In the genomic region with DNA sequence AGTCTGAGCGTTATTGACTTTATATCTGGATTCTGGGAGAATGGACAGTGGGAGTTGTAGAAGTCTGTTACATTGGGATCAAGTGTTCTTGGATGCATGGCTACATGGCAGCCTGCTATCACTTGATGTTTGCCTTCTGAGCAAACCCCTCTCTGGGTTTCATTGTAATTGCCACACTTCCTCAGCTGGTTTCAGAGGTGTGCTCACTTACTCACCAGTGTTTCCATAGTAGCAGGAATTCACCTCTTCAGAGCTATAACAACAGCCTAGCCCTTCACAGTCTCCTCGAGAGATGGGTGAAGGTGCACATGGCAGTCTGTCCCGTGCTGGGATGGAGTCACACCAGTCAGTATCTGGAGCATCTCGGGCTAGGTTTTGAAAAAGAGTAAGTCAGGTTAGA, we compare ENCODE assay signal across 30 cellular contexts. TPM values are rescaled to one million over a fixed set of nuclear protein-coding genes. Genes with fewer than 3 reads are reported as not detected.
DNase-seq lines count a peak whose midpoint lies in the region; ATAC-seq, FAIRE-seq and TF ChIP-seq lines count a peak whose summit lies in the region.
"Had no signal": no experiment of that assay in that cellular context is flagged by ENCODE, and none has a peak within 500 bp of the region (broad histone marks: within the 10 kb centered on the region; RNA-seq: fewer than 3 reads in every experiment).

No MANE protein-coding gene starts in this region.

- H4K20me1 ChIP-seq in GM12878 (ENCODE audit: control insufficient read depth, insufficient read depth) (no peaks in the 10 kb centered on the region), keratinocyte (ENCODE audit: control insufficient read depth, extremely low read depth, insufficient read depth, low read length) (no peaks in the 10 kb centered on the region)

- H3K79me2 ChIP-seq in GM12878 (ENCODE audit: control insufficient read depth, insufficient read depth, low read length) (no peaks in the 10 kb centered on the region), keratinocyte (ENCODE audit: control insufficient read depth, insufficient read depth, low read length) (no peaks in the 10 kb centered on the region)

- H2AFZ ChIP-seq in GM12878 (ENCODE audit: control insufficient read depth, low read depth, low read length) (no peak overlapping the region), keratinocyte (ENCODE audit: control insufficient read depth, low read length) (no peak overlapping the region)
- H2AFZ ChIP-seq: GM23248 had no signal

- no peak overlapping the region for H3K9ac ChIP-seq in GM12878 (ENCODE audit: control insufficient read depth, insufficient read depth, low read length)
- H3K9ac ChIP-seq in keratinocyte (ENCODE audit: control insufficient read depth, extremely low read depth, insufficient read depth, low read length), result no peak overlapping the region
- H3K9ac ChIP-seq: GM23248 had no signal

- DNase-seq in NCI-H69 (lab: John Stamatoyannopoulos, UW) (peak; percentile 12), GM12878 (ENCODE audit: low read depth, low spot score) (no peak), keratinocyte (ENCODE audit: low read depth, low spot score) (no peak), LoVo (ENCODE audit: low spot score) (no peak), T-helper 9 cell (no peak), aorta (no peak)
- DNase-seq in stimulated activated CD4-positive, alpha-beta T cell treated with anti-CD3 and anti-CD28 coated beads, Interleukin-2, amount 100 ng/mL, for 24 hours, result no peak
- DNase-seq: C1 segment of cervical spinal cord; CD4-positive, alpha-beta memory T cell; COR-L47; DMS79; EL; GDM1; GM23248; H7; IMR-90; KG1; NCI-H1048; NCI-H1417 treated with DMSO at 0.1 percent for 48 hours; NCI-H1694 treated with DMSO at 0.1 percent for 48 hours; NCI-H2081 treated with DMSO at 0.1 percent for 48 hours; NCI-H2171 treated with DMSO at 0.1 percent for 48 hours; NCI-H345; NCI-H510A treated with DMSO at 0.1 percent for 48 hours; NCI-H748 treated with DMSO at 0.1 percent for 48 hours; RPMI8226; SHP77 had no signal

- CTCF ChIA-PET in GM12878 (lab: Yijun Ruan, JAX), result interaction anchor here (1.2 kb wide), 1 partner anchor 13 kb away, joined by 3 read pairs; no protein-coding TSS in a partner anchor

- ATAC-seq in HG02610 (IDR thresholded peaks at IDR 0.05; ENCODE audit: unreplicated experiment) (peak; percentile 53), GM12878 (peak; percentile 84), aorta (ENCODE audit: low FRiP score) (no peak)

- H3K27me3 ChIP-seq in GM12878 (replicated peaks in 1 of 2; ENCODE audit: control insufficient read depth in 2 of 2, insufficient read depth in 2 of 2, low read length in 1 of 2) (no peaks in the 10 kb centered on the region; a peak in 1 of 4 replicates), keratinocyte (ENCODE audit: control insufficient read depth, extremely low read depth, insufficient read depth, low read length) (no peaks in the 10 kb centered on the region), aorta (ENCODE audit: control insufficient read depth in 1 of 2, insufficient read depth in 2 of 2, low read length in 1 of 2) (no peaks in the 10 kb centered on the region)

- no peak for TF ChIP-seq EP300 in GM12878 (IDR thresholded peaks at IDR 0.05; ENCODE audit: borderline replicate concordance in 1 of 2, control insufficient read depth in 1 of 2, low read depth in 2 of 2, low read length in 2 of 2)

- H3K27ac ChIP-seq in GM12878 (ENCODE audit: control insufficient read depth, insufficient read depth) (no peak overlapping the region), keratinocyte (ENCODE audit: control insufficient read depth, insufficient read depth, low read length) (peak overlapping the region; percentile 23), aorta (ENCODE audit: low read depth in 1 of 2, low read length in 2 of 2) (no peak overlapping the region)
- H3K27ac ChIP-seq: GM23248 had no signal

- H3K4me2 ChIP-seq in GM12878 (ENCODE audit: control insufficient read depth, insufficient read depth) (no peak overlapping the region), keratinocyte (ENCODE audit: control insufficient read depth, extremely low read depth, insufficient read depth, low read depth, low read length) (no peak overlapping the region)

- WGBS in GM12878 (ENCODE audit: insufficient coverage, insufficient replicate concordance, low lambda C conversion rate, missing lambda C conversion rate), result 7% methylated on average over 4 of the region's 4 CpGs
- WGBS in aorta, 2 donors, result 81 to 86% methylated on average over 4 of the region's 4 CpGs

- FAIRE-seq in GM12878 (lab: Jason Lieb, UNC) (no peak), keratinocyte (lab: Jason Lieb, UNC) (no peak)
- FAIRE-seq: GM12892 had no signal

- dilution Hi-C loops in keratinocyte (cut with MboI; ENCODE audit: extremely low pct_ligation_motif_present, low sequenced_read_pairs), result no loop called here

- BruUV-seq in GM12878 (replicated peaks; lab: Mats Ljungman, UMichigan), result no TSS peak

- no peak for TF ChIP-seq CTCF in GM12878 (IDR thresholded peaks at IDR 0.05 in 2 of 3, conservative IDR thresholded peaks at IDR 0.05 in 1 of 3; ENCODE audit: control insufficient read depth in 2 of 3, extremely low read depth in 1 of 3, insufficient read depth in 1 of 3, low read depth in 3 of 3, low read length in 3 of 3)
- TF ChIP-seq CTCF in keratinocyte (optimal IDR thresholded peaks at IDR 0.05 in 1 of 3, IDR thresholded peaks at IDR 0.05 in 1 of 3, conservative IDR thresholded peaks at IDR 0.05 in 1 of 3; ENCODE audit: extremely low read depth in 1 of 3, insufficient read depth in 2 of 3, low read length in 3 of 3), result no peak

- in situ Hi-C loops in GM12878 (cut with MboI), result no loop called here

- no peak for TF ChIP-seq RAD21 in GM12878 (IDR thresholded peaks at IDR 0.05; ENCODE audit: insufficient read depth, low read depth, low read length)

- H3K36me3 ChIP-seq in GM12878 (ENCODE audit: control insufficient read depth in 2 of 2, insufficient read depth in 2 of 2, low read length in 1 of 2), result no peaks in the 10 kb centered on the region
- no peaks in the 10 kb centered on the region for H3K36me3 ChIP-seq in keratinocyte (ENCODE audit: control insufficient read depth in 2 of 2, extremely low read depth in 1 of 2, insufficient read depth in 2 of 2, low read length in 2 of 2)
- H3K36me3 ChIP-seq in aorta (ENCODE audit: control insufficient read depth in 1 of 2, insufficient read depth in 2 of 2, low read length in 1 of 2), result no peaks in the 10 kb centered on the region

- SMC1A ChIA-PET in GM12878 (lab: Charles Lee; ENCODE audit: uncharacterized antibody, unreplicated experiment), result interaction anchor here (1.4 kb wide), 1 partner anchor 9 kb away, joined by 3 read pairs; no protein-coding TSS in a partner anchor

- no peak overlapping the region for H3K4me3 ChIP-seq in GM12878
- H3K4me3 ChIP-seq in keratinocyte (ENCODE audit: control insufficient read depth in 2 of 3, extremely low read depth in 1 of 3, insufficient read depth in 2 of 3, low read depth in 1 of 3, low read length in 3 of 3), result no peak overlapping the region
- H3K4me3 ChIP-seq in aorta (ENCODE audit: low read length in 2 of 2), result no peak overlapping the region
- H3K4me3 ChIP-seq: GM23248 had no signal

- POLR2A ChIA-PET in GM12878 (lab: Charles Lee), result no interaction called here

- TF ChIP-seq POLR2A in GM12878 (IDR thresholded peaks at IDR 0.05; ENCODE audit: low read depth, low read length), result no peak

- H3K9me3 ChIP-seq in GM12878 (replicated peaks; ENCODE audit: control insufficient read depth, insufficient read depth, low read length) (no peaks in the 10 kb centered on the region), keratinocyte (ENCODE audit: control insufficient read depth, low read depth, low read length) (no peaks in the 10 kb centered on the region), aorta (ENCODE audit: control insufficient read depth, low read length) (peaks cover 2% of the 10 kb centered on the region)

- RAD21 ChIA-PET in GM12878 (lab: Charles Lee; ENCODE audit: unreplicated experiment), result no interaction called here

- no peaks in the 10 kb centered on the region for H3K4me1 ChIP-seq in GM12878 (ENCODE audit: control insufficient read depth, insufficient read depth, low read length)
- H3K4me1 ChIP-seq in keratinocyte (ENCODE audit: control insufficient read depth, extremely low read depth, insufficient read depth, low read length), result peaks cover 26% of the 10 kb centered on the region
- H3K4me1 ChIP-seq in aorta (ENCODE audit: control insufficient read depth in 1 of 2, insufficient read depth in 2 of 2, low read length in 2 of 2), result no peaks in the 10 kb centered on the region

- intact Hi-C loops in GM12878 (cut with micrococcal nuclease; ENCODE audit: unreplicated experiment) (no loop called here), aorta (cut with DNase I) (no loop called here)

- no peaks in the 10 kb centered on the region for H3K9me1 ChIP-seq in keratinocyte (ENCODE audit: control insufficient read depth, extremely low read depth, insufficient read depth, low read length)

RNA-seq across cellular contexts. Expression of a gene that starts 2.6 kb away (rescaled TPM):
- not detected in 2 replicates for total RNA-seq in GM12878 (2013; cell fraction: nucleolus; rRNA removed)
- total RNA-seq in GM12878 (2014; rRNA removed) (not detected in 2 replicates), GM12878 (2014; rRNA removed; fragmentation: Illumina TruSeq; extraction: Trizol) (not detected in 2 replicates), GM12878 (2021) (not detected in 2 replicates), aorta (not detected)
- polyA plus RNA-seq in GM12878 (2011; ENCODE audit: low read depth), result not detected
- polyA plus RNA-seq in GM12878 (2011; rRNA removed) (0.10 and 0.23 TPM in 2 replicates), GM12878 (2014; fragmentation: Illumina TruSeq; extraction: Trizol) (not detected in 2 replicates), GM12878 (2014; fragmentation: Nextera tagmentation; extraction: Ambion mirVana) (not detected), GM12878 (2014; rRNA removed) (not detected in 2 replicates), GM12878 (2016; fragmentation: Nextera tagmentation; extraction: Ambion mirVana) (not detected), keratinocyte (0.12 to 0.32 TPM (median 0.31 TPM) in 3 replicates), aorta (not detected)
- polyA plus RNA-seq in GM12878 (2011; cell fraction: cytosol; rRNA removed), result 0.12 and 0.15 TPM in 2 replicates
- polyA plus RNA-seq in GM12878 (2011; cell fraction: nucleus; rRNA removed), result 0.16 and 0.33 TPM in 2 replicates
- not detected in 2 replicates for polyA plus RNA-seq in GM12878 (2012)
- polyA minus RNA-seq in GM12878 (2011; rRNA and poly(A)+ RNA removed), result 0.36 TPM in 1 of 2 replicates, not detected in the other
- polyA minus RNA-seq in GM12878 (2011; cell fraction: cytosol; rRNA and poly(A)+ RNA removed), result not detected in 2 replicates
- polyA minus RNA-seq in GM12878 (2011; cell fraction: nucleus; rRNA and poly(A)+ RNA removed), result 0.29 TPM in 1 of 2 replicates, not detected in the other
- not detected for polyA plus RNA-seq in keratinocyte (2011; ENCODE audit: low read depth)
- 0.09 and 0.19 TPM in 2 replicates for polyA plus RNA-seq in keratinocyte (2011; cell fraction: cytosol; rRNA removed)
- 0.48 and 0.53 TPM in 2 replicates for polyA plus RNA-seq in keratinocyte (2011; cell fraction: nucleus; rRNA removed)
- 0.06 and 0.15 TPM in 2 replicates for polyA plus RNA-seq in keratinocyte (2012; ENCODE audit: low replicate concordance)
- 0.10 to 1.5 TPM in 2 of 3 replicates, not detected in the other for polyA minus RNA-seq in keratinocyte
- not detected for polyA minus RNA-seq in keratinocyte (2011; cell fraction: cytosol; rRNA and poly(A)+ RNA removed)
- 0.21 TPM in 1 of 2 replicates, not detected in the other for polyA minus RNA-seq in keratinocyte (2011; cell fraction: nucleus; rRNA and poly(A)+ RNA removed)
- total RNA-seq: A673; CD4-positive, alpha-beta memory T cell; GM23248; H7; IMR-90 had no signal
- polyA plus RNA-seq: CD4-positive, alpha-beta memory T cell; GM23248; IMR-90 had no signal
